ENCODE assay signal across 8 cellular contexts in the genomic region with DNA sequence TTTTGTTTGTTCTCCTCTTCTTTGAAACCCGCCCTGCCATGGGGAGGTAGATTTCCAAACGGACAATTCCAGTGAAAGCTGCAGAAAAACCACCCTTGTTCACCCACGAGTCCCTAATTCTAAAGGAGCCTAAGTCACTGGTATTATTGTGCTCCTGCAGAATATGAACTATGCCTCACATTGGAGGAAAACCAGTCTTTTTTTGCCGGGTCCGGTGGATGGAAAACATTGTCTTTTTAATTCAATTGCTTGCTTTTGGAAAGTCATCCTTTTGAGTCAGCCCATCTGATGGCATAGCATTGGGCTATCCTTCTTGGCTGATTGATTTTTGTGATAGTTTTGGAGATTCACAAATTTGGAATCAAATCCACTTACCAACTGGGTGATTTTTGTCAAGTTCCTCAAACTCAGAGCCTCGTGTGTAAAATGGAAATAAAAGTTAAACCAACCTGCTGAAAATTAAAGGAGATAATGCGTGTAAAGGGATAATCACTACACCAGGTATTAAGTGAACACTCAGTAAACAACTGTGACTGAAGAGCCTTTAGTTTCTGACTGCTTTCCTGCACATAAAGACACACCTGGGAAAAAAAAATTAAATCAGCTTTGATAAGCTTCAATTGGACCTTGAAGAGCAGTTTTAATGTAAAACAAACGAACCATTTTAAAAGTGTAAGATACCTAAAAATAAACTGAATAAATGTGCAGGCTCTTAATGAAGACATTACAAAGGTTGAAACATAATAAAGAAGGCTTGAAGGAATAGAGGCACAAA.
DNase-seq lines count a peak whose midpoint lies in the region; ATAC-seq and TF ChIP-seq lines count a peak whose summit lies in the region.

No MANE protein-coding gene starts in this region.

- H3K27me3 ChIP-seq in rectal smooth muscle tissue (ENCODE audit: control insufficient read depth, insufficient read depth, low read length), result peaks cover 5% of the 10 kb centered on the region

- H3K36me3 ChIP-seq in rectal smooth muscle tissue (ENCODE audit: control insufficient read depth, insufficient read depth, low read length), result no peaks in the 10 kb centered on the region

- H3K4me3 ChIP-seq in GM12875 (ENCODE audit: low read depth, low read length), result peak overlapping the region; percentile 68
- H3K4me3 ChIP-seq in epithelial cell of esophagus (ENCODE audit: low read length), result peak overlapping the region; percentile 65
- H3K4me3 ChIP-seq in rectal smooth muscle tissue (ENCODE audit: low read length), result peak overlapping the region; percentile 73

- H3K27ac ChIP-seq in rectal smooth muscle tissue (ENCODE audit: low read depth, low read length), result no peak overlapping the region

- DNase-seq in NCI-H69 (lab: John Stamatoyannopoulos, UW), result peak; percentile 55
- no peak for DNase-seq in epithelial cell of esophagus (ENCODE audit: low read depth)
- DNase-seq in NCI-H526 treated with DMSO at 0.1 percent for 48 hours (lab: John Stamatoyannopoulos, UW), result no peak
- no peak for DNase-seq in Ammon's horn (ENCODE audit: low spot score)

- TF ChIP-seq CTCF in GM12875 (IDR thresholded peaks at IDR 0.05; ENCODE audit: borderline replicate concordance, insufficient read depth, low read depth, low read length), result no peak
- TF ChIP-seq CTCF in epithelial cell of esophagus (IDR thresholded peaks at IDR 0.05; ENCODE audit: insufficient read depth, low read depth, low read length, missing control alignments), result no peak

- H3K4me1 ChIP-seq in rectal smooth muscle tissue (ENCODE audit: control insufficient read depth, insufficient read depth, low read length), result no peaks in the 10 kb centered on the region

- no peak overlapping the region for H3K9ac ChIP-seq in rectal smooth muscle tissue (ENCODE audit: low read length)

- no peak for ATAC-seq in activated CD4-positive, CD25-positive, alpha-beta regulatory T cell treated with anti-CD3 and anti-CD28 coated beads, Interleukin-2, amount 50 U/mL, for 24 hours
- no peak for ATAC-seq in HG03439 (IDR thresholded peaks at IDR 0.05; ENCODE audit: unreplicated experiment)
